1 cellular context compared by ENCODE assay signal in genomic region chr3:129625071-129625874, GRCh38.
TF ChIP-seq lines count a peak whose summit lies in the region.

No MANE protein-coding gene starts in this region.

TF ChIP-seq in H1, 55 proteins besides CTCF, POLR2A, EP300 and RAD21:
- TF ChIP-seq SIRT6 (IDR thresholded peaks at IDR 0.05; ENCODE audit: low read length): no peak
- TF ChIP-seq MAX (IDR thresholded peaks at IDR 0.05): no peak
- no peak for TF ChIP-seq ATF2 (IDR thresholded peaks at IDR 0.05; ENCODE audit: low read length)
- no peak for TF ChIP-seq CTBP2 (IDR thresholded peaks at IDR 0.05; ENCODE audit: borderline replicate concordance, insufficient read depth, insufficient read length, low read length)
- no peak for TF ChIP-seq EGR1 (IDR thresholded peaks at IDR 0.05; ENCODE audit: borderline replicate concordance, low read depth, low read length)
- TF ChIP-seq ASH2L (IDR thresholded peaks at IDR 0.05; ENCODE audit: low read length): no peak
- TF ChIP-seq YY1 (IDR thresholded peaks at IDR 0.05; ENCODE audit: low read depth, low read length): no peak
- no peak for TF ChIP-seq CHD2 (IDR thresholded peaks at IDR 0.05; ENCODE audit: low read length)
- no peak for TF ChIP-seq TAF1 (IDR thresholded peaks at IDR 0.05; ENCODE audit: low read depth, low read length)
- TF ChIP-seq HDAC6 (IDR thresholded peaks at IDR 0.05; ENCODE audit: low read depth, low read length): no peak
- no peak; a peak in 1 of 4 replicates for TF ChIP-seq SIN3A (conservative IDR thresholded peaks at IDR 0.05 in 1 of 2, IDR thresholded peaks at IDR 0.05 in 1 of 2; ENCODE audit: low read depth in 1 of 2, low read length in 2 of 2)
- TF ChIP-seq CBX8 (IDR thresholded peaks at IDR 0.05; ENCODE audit: borderline replicate concordance, low read depth, low read length): no peak
